In the genomic region with DNA sequence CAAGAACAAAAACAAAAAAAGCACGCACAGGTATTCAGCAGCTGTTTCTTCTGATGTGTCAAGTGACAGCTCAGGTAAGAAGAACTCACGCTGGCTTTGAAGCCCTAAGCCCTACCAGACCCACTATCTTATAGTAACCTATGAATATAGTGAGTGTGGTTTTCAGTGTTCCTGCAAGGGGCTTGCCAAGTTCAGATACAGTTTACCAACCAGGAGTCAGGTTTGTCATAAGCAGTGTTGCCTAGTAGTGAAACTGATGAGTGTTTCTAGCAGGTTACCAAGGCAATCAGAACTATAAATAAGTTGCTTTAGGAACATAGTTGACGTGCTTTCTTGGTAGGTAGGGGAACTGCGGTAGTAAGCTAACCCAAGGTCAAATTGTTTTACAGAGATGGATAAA, we compare ENCODE assay signal across 11 cellular contexts. TPM values are rescaled to one million over a fixed set of nuclear protein-coding genes. Genes with fewer than 3 reads are reported as not detected.
DNase-seq lines count a peak whose midpoint lies in the region; ATAC-seq lines count a peak whose summit lies in the region.
"Not testable (repeated sequence)": the region's sequence is repeated elsewhere in the genome, so short reads cannot be mapped to it uniquely, and the experiment has no call there.
"Had no signal": no experiment of that assay in that cellular context is flagged by ENCODE, and none has a peak within 500 bp of the region (broad histone marks: within the 10 kb centered on the region; RNA-seq: fewer than 3 reads in every experiment).

No MANE protein-coding gene starts in this region.

- not testable (repeated sequence) for H3K4me3 ChIP-seq in CD8-positive, alpha-beta memory T cell (ENCODE audit: low read length); naive thymus-derived CD4-positive, alpha-beta T cell (ENCODE audit: low read length)

- not testable (repeated sequence) for H3K4me1 Mint-ChIP-seq in CD8-positive, alpha-beta memory T cell; activated CD8-positive, alpha-beta T cell treated with anti-CD3 and anti-CD28 coated beads, Interleukin-2, amount 10 ng/mL, durations not matched to agents 7 days and 5 days (ENCODE audit: low read depth); activated naive CD4-positive, alpha-beta T cell treated with anti-CD3 and anti-CD28 coated beads for 36 hours (ENCODE audit: low read depth); central memory CD8-positive, alpha-beta T cell; naive thymus-derived CD4-positive, alpha-beta T cell

- DNase-seq in CD8-positive, alpha-beta memory T cell = peak in 3 of 5 donors; percentile 34 to 67 (median 52)
- DNase-seq in activated CD8-positive, alpha-beta T cell treated with anti-CD3 and anti-CD28 coated beads, Interleukin-2, amount 10 ng/mL, durations not matched to agents 7 days and 5 days; central memory CD8-positive, alpha-beta T cell (ENCODE audit: low spot score in 2 of 2); stimulated activated naive CD8-positive, alpha-beta T cell treated with anti-CD3 and anti-CD28 coated beads, Interleukin-15, Interleukin-2, amounts not matched to agents 100 U/mL and 50 U/mL, for 24 hours: not testable (repeated sequence)
- peak; percentile 33 for DNase-seq in activated naive CD4-positive, alpha-beta T cell treated with anti-CD3 and anti-CD28 coated beads for 36 hours
- DNase-seq in naive thymus-derived CD4-positive, alpha-beta T cell = peak in 6 of 9 donors; percentile 70 to 83 (median 74)

- not testable (repeated sequence) for H3K4me1 ChIP-seq in CD8-positive, alpha-beta memory T cell (ENCODE audit: insufficient read depth, low read length); naive thymus-derived CD4-positive, alpha-beta T cell (ENCODE audit: control insufficient read depth in 2 of 2, insufficient read depth in 2 of 2, low read length in 2 of 2)

- H3K27me3 Mint-ChIP-seq in CD8-positive, alpha-beta memory T cell; activated CD8-positive, alpha-beta T cell treated with anti-CD3 and anti-CD28 coated beads, Interleukin-2, amount 10 ng/mL, durations not matched to agents 7 days and 5 days (ENCODE audit: low read depth); activated naive CD4-positive, alpha-beta T cell treated with anti-CD3 and anti-CD28 coated beads for 36 hours (ENCODE audit: low read depth); central memory CD8-positive, alpha-beta T cell; naive thymus-derived CD4-positive, alpha-beta T cell: not testable (repeated sequence)

- not testable (repeated sequence) for H3K27ac ChIP-seq in CD8-positive, alpha-beta memory T cell (ENCODE audit: low read depth, low read length); naive thymus-derived CD4-positive, alpha-beta T cell (ENCODE audit: low read depth, low read length)

- H3K9me3 Mint-ChIP-seq in CD8-positive, alpha-beta memory T cell; activated CD8-positive, alpha-beta T cell treated with anti-CD3 and anti-CD28 coated beads, Interleukin-2, amount 10 ng/mL, durations not matched to agents 7 days and 5 days (ENCODE audit: insufficient read depth); activated naive CD4-positive, alpha-beta T cell treated with anti-CD3 and anti-CD28 coated beads for 36 hours; central memory CD8-positive, alpha-beta T cell; naive thymus-derived CD4-positive, alpha-beta T cell: not testable (repeated sequence)

- intact Hi-C loops in activated naive CD4-positive, alpha-beta T cell treated with anti-CD3 and anti-CD28 coated beads for 36 hours (cut with micrococcal nuclease); naive thymus-derived CD4-positive, alpha-beta T cell (cut with micrococcal nuclease): not testable (repeated sequence)

- not testable (repeated sequence) for H3K27me3 ChIP-seq in CD8-positive, alpha-beta memory T cell (ENCODE audit: insufficient read depth, low read length, poor library complexity, severe bottlenecking); naive thymus-derived CD4-positive, alpha-beta T cell (ENCODE audit: control insufficient read depth in 2 of 2, insufficient read depth in 2 of 2, low read length in 2 of 2)

- H3K4me3 Mint-ChIP-seq in CD8-positive, alpha-beta memory T cell; activated CD8-positive, alpha-beta T cell treated with anti-CD3 and anti-CD28 coated beads, Interleukin-2, amount 10 ng/mL, durations not matched to agents 7 days and 5 days; activated naive CD4-positive, alpha-beta T cell treated with anti-CD3 and anti-CD28 coated beads for 36 hours; central memory CD8-positive, alpha-beta T cell; naive thymus-derived CD4-positive, alpha-beta T cell: not testable (repeated sequence)

- ATAC-seq in activated CD4-positive, CD25-positive, alpha-beta regulatory T cell treated with anti-CD3 and anti-CD28 coated beads, Interleukin-2, amount 50 U/mL, for 24 hours = peak; percentile 98 to 99
- ATAC-seq in activated CD8-positive, alpha-beta T cell treated with anti-CD3 and anti-CD28 coated beads, Interleukin-2, amount 10 ng/mL, durations not matched to agents 7 days and 5 days = peak; percentile 89
- peak; percentile 97 for ATAC-seq in central memory CD8-positive, alpha-beta T cell (replicated peaks; ENCODE audit: extremely low read depth, poor library complexity, severe bottlenecking)
- ATAC-seq in naive thymus-derived CD4-positive, alpha-beta T cell = peak; percentile 98
- peak; percentile 96 for ATAC-seq in stimulated activated naive CD8-positive, alpha-beta T cell treated with anti-CD3 and anti-CD28 coated beads, Interleukin-15, Interleukin-2, amounts not matched to agents 100 U/mL and 50 U/mL, for 24 hours

- POLR2A ChIA-PET in CD8-positive, alpha-beta memory T cell (lab: Charles Lee); activated CD8-positive, alpha-beta T cell treated with anti-CD3 and anti-CD28 coated beads, Interleukin-2, amount 10 ng/mL, durations not matched to agents 7 days and 5 days (lab: Charles Lee); naive thymus-derived CD4-positive, alpha-beta T cell (lab: Charles Lee): not testable (repeated sequence)

- H3K27ac Mint-ChIP-seq in CD8-positive, alpha-beta memory T cell; activated CD8-positive, alpha-beta T cell treated with anti-CD3 and anti-CD28 coated beads, Interleukin-2, amount 10 ng/mL, durations not matched to agents 7 days and 5 days; activated naive CD4-positive, alpha-beta T cell treated with anti-CD3 and anti-CD28 coated beads for 36 hours; central memory CD8-positive, alpha-beta T cell (ENCODE audit: low read depth); naive thymus-derived CD4-positive, alpha-beta T cell: not testable (repeated sequence)

- CTCF ChIA-PET in CD8-positive, alpha-beta memory T cell (lab: Charles Lee); activated CD8-positive, alpha-beta T cell treated with anti-CD3 and anti-CD28 coated beads, Interleukin-2, amount 10 ng/mL, durations not matched to agents 7 days and 5 days (lab: Charles Lee); activated naive CD4-positive, alpha-beta T cell treated with anti-CD3 and anti-CD28 coated beads for 36 hours (lab: Charles Lee); naive thymus-derived CD4-positive, alpha-beta T cell (lab: Charles Lee): not testable (repeated sequence)

- H3K36me3 Mint-ChIP-seq in CD8-positive, alpha-beta memory T cell; activated CD8-positive, alpha-beta T cell treated with anti-CD3 and anti-CD28 coated beads, Interleukin-2, amount 10 ng/mL, durations not matched to agents 7 days and 5 days (ENCODE audit: low read depth); activated naive CD4-positive, alpha-beta T cell treated with anti-CD3 and anti-CD28 coated beads for 36 hours (ENCODE audit: low read depth); central memory CD8-positive, alpha-beta T cell (ENCODE audit: insufficient read depth); naive thymus-derived CD4-positive, alpha-beta T cell: not testable (repeated sequence)

- H3K9me3 ChIP-seq in CD8-positive, alpha-beta memory T cell (ENCODE audit: low read length); naive thymus-derived CD4-positive, alpha-beta T cell (ENCODE audit: control insufficient read depth in 2 of 3, low read length in 3 of 3): not testable (repeated sequence)

- not testable (repeated sequence) for H3K36me3 ChIP-seq in CD8-positive, alpha-beta memory T cell (ENCODE audit: insufficient read depth, low read length); naive thymus-derived CD4-positive, alpha-beta T cell (ENCODE audit: control insufficient read depth in 2 of 3, insufficient read depth in 3 of 3, low read length in 3 of 3)

RNA-seq across cellular contexts. Expression of a gene that starts 43.4 kb away (rescaled TPM):
- total RNA-seq in CD8-positive, alpha-beta memory T cell = 1 to 10 TPM; 5.8 to 6.7 TPM
- 0.67 TPM for polyA plus RNA-seq in CD8-positive, alpha-beta memory T cell
- 10 to 100 TPM; 10.4 to 14.3 TPM for total RNA-seq in activated CD8-positive, alpha-beta T cell treated with anti-CD3 and anti-CD28 coated beads, Interleukin-2, amount 10 ng/mL, durations not matched to agents 7 days and 5 days
- total RNA-seq in activated naive CD4-positive, alpha-beta T cell treated with anti-CD3 and anti-CD28 coated beads for 36 hours = 10 to 100 TPM; 23.8 to 26.0 TPM
- total RNA-seq in naive thymus-derived CD4-positive, alpha-beta T cell = 100 to 1,000 TPM in 3 of 5 experiments, 10 to 100 TPM in 2; 27.9 to 166 (median 125) TPM
- polyA plus RNA-seq in naive thymus-derived CD4-positive, alpha-beta T cell = 1 to 10 TPM; 1.2 to 4.0 TPM
- total RNA-seq: G401, HFFc6 had no signal
- polyA plus RNA-seq: A549, AG04450 had no signal
